1 cellular context compared by ENCODE assay signal in the genomic region with DNA sequence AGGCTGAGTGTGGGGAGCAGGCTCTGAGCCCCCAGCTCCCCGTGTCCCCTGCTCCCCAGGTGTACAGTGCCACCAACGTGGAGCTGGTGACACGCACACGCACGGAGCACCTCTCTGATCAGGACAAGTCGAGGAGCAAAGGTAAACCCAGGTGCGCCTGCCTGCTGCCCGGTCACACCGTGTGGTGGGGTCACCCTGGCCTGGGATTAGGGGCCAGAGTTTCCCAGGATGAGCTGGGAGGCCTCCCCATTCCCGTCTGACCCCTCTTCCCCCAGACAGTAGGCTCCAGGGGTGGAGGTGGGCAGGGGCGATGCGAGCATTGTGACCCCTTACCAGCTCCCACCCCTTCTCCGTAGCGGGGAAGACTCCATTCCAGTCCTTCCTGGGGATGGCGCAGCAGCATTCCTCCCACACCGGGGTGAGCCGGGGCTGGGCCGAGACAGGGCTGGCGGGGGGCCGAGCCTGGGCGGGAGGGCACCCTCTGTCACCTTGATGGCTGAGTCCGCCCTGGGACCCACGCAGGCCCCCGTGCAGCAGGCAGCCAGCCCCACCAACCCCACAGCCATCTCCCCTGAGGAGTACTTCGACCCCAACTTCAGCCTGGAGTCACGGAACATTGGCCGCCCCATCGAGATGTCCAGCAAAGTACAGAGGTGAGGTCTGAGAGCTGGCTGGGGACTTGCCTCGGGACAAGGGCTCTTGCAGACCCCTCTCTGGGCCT.
A peak's percentile ranks its signal among the peaks of the same experiment; 100 is the strongest.
TF ChIP-seq lines count a peak whose summit lies in the region.

No MANE protein-coding gene starts in this region.

TF ChIP-seq in K562, 482 proteins besides CTCF, POLR2A, EP300 and RAD21:
- TF ChIP-seq ZNF561 (CRISPR knock-in tag; conservative IDR thresholded peaks at IDR 0.05) = no peak
- TF ChIP-seq POLR2G (IDR thresholded peaks at IDR 0.05; ENCODE audit: low read depth, low read length) = peak; percentile 45; the same call in 1 of the 2 replicates
